ENCODE assay signal across 1 cellular context in the genomic region with DNA sequence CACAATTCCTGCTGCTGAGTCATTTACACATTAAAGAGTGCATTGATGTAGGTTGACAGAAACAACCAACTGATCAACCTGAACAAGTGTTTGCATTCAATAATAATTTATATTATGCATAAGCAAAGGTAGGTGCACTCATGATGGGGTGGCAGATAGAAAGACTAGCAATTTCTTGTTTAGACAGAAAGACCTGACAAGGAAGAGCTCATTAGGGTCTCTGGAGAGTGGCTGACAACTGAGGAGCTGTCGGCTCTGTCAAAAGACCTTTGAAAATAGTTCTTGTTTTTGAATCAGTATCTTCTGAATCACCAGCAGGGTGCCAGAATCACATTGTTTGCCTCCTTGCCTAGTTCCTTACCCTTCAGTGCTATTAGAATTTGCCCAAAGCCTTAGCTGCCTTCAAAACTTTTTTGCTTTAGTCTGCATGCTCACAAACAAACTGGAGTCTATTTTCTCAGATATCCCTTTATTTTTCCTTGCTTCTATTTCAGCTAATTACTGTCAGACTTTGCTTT.
TF ChIP-seq lines count a peak whose summit lies in the region.

No MANE protein-coding gene starts in this region.

TF ChIP-seq in K562, 482 proteins besides CTCF, POLR2A, EP300 and RAD21:
- TF ChIP-seq MEF2D (tag; conservative IDR thresholded peaks at IDR 0.05; ENCODE audit: low read depth) (no peak), KLF13 (tag; IDR thresholded peaks at IDR 0.05; ENCODE audit: borderline replicate concordance, low read depth) (no peak), SIN3B (IDR thresholded peaks at IDR 0.05; ENCODE audit: low read depth) (no peak), RAD51 (IDR thresholded peaks at IDR 0.05; ENCODE audit: borderline replicate concordance, low read depth) (no peak), MXI1 (IDR thresholded peaks at IDR 0.05; ENCODE audit: low read depth, low read length) (no peak), LARP7 (IDR thresholded peaks at IDR 0.05) (no peak), TGIF2 (CRISPR knock-in tag; IDR thresholded peaks at IDR 0.05) (no peak), RBM15 (IDR thresholded peaks at IDR 0.05; ENCODE audit: insufficient read depth, low read length) (no peak), HDAC8 (tag; IDR thresholded peaks at IDR 0.05) (no peak), CBX2 (IDR thresholded peaks at IDR 0.05; ENCODE audit: insufficient read depth, low read length, poor library complexity, severe bottlenecking) (no peak), NR4A1 (CRISPR knock-in tag; IDR thresholded peaks at IDR 0.05) (no peak), NR4A1 (tag; IDR thresholded peaks at IDR 0.05) (no peak), TEAD1 (CRISPR knock-in tag; IDR thresholded peaks at IDR 0.05) (no peak), HEY1 (CRISPR knock-in tag; IDR thresholded peaks at IDR 0.05; ENCODE audit: borderline replicate concordance) (no peak), BRCA1 (IDR thresholded peaks at IDR 0.05) (no peak), BRCA1 (CRISPR knock-in tag; IDR thresholded peaks at IDR 0.05) (no peak), NEUROD1 (IDR thresholded peaks at IDR 0.05; ENCODE audit: borderline replicate concordance, low read depth, low read length, partially characterized antibody) (no peak), ZNF274 (IDR thresholded peaks at IDR 0.05; ENCODE audit: borderline replicate concordance, low read depth, low read length) (no peak), PHF20 (IDR thresholded peaks at IDR 0.05; ENCODE audit: partially characterized antibody) (no peak), TBL1XR1 (IDR thresholded peaks at IDR 0.05; ENCODE audit: low read length in 2 of 2) (no peak)
